Comparison of ENCODE assay signal across 18 cellular contexts in the genomic region with DNA sequence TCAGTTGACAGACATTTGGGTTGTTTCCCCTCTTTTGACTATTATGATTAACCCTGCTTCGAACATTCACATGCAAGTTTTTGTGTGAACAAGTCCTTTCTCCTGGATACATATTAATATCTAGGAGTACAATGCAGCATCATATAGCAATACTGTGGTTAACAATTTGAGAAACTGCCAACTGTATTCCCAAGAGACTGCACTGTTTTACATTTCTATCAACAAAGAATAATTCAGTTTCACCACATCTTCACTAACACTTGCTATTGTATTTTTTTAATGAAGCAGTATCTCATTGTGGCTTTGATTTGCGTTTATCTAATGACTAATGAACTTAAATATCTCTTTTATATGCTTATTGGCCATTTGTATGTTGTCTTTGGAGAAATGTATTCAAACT.
DNase-seq lines count a peak whose midpoint lies in the region; ATAC-seq, FAIRE-seq and TF ChIP-seq lines count a peak whose summit lies in the region.
"Had no signal": no experiment of that assay in that cellular context is flagged by ENCODE, and none has a peak within 500 bp of the region (broad histone marks: within the 10 kb centered on the region; RNA-seq: fewer than 3 reads in every experiment).

No MANE protein-coding gene starts in this region.

- H3K9ac ChIP-seq in astrocyte (ENCODE audit: low read length) = no peak overlapping the region
- H3K9ac ChIP-seq in endothelial cell of umbilical vein (replicated peaks; ENCODE audit: extremely low read depth, insufficient read depth, low read length) = no peak overlapping the region
- H3K9ac ChIP-seq: BLaER1 treated with 17β-estradiol and CSF1 and Interleukin-3, amounts not matched to agents 10 nM and 100 nM; GM23248 had no signal

- no peak overlapping the region for H3K4me3 Mint-ChIP-seq in astrocyte (ENCODE audit: unreplicated experiment)
- H3K4me3 Mint-ChIP-seq: B cell; CD8-positive, alpha-beta T cell had no signal

- no peaks in the 10 kb centered on the region for H3K9me3 Mint-ChIP-seq in astrocyte (ENCODE audit: unreplicated experiment)
- H3K9me3 Mint-ChIP-seq: CD8-positive, alpha-beta T cell had no signal

- H3K9me3 ChIP-seq in astrocyte (ENCODE audit: insufficient read depth, low read depth, low read length) (no peaks in the 10 kb centered on the region), endothelial cell of umbilical vein (replicated peaks; ENCODE audit: control insufficient read depth, insufficient read depth, low read length) (no peaks in the 10 kb centered on the region), psoas muscle (no peaks in the 10 kb centered on the region)
- H3K9me3 ChIP-seq: HAP-1 had no signal

- H3K27ac ChIP-seq in astrocyte (ENCODE audit: low read depth, low read length) (no peak overlapping the region), endothelial cell of umbilical vein (ENCODE audit: insufficient read depth, low read depth, low read length) (no peak overlapping the region), psoas muscle (no peak overlapping the region)
- H3K27ac ChIP-seq: BLaER1 treated with 17β-estradiol and CSF1 and Interleukin-3, amounts not matched to agents 10 nM and 100 nM; GM23248 had no signal

- H2AFZ ChIP-seq in astrocyte (ENCODE audit: low read depth, low read length) (no peak overlapping the region), endothelial cell of umbilical vein (ENCODE audit: low read depth, low read length) (no peak overlapping the region)
- H2AFZ ChIP-seq: GM23248 had no signal

- no peaks in the 10 kb centered on the region for H3K27me3 Mint-ChIP-seq in astrocyte (ENCODE audit: low read depth, unreplicated experiment)
- H3K27me3 Mint-ChIP-seq: B cell had no signal

- H3K4me1 Mint-ChIP-seq in astrocyte (ENCODE audit: low read depth, unreplicated experiment) = no peaks in the 10 kb centered on the region
- H3K4me1 Mint-ChIP-seq: B cell had no signal

- 90 to 94% (median 93%) methylated on average over 2 of the region's 2 CpGs for WGBS in psoas muscle, 3 donors

- dilution Hi-C loops in endothelial cell of umbilical vein (cut with MboI; ENCODE audit: extremely low pct_ligation_motif_present, low sequenced_read_pairs) = no loop called here

- no TSS peak for BruUV-seq in endothelial cell of umbilical vein (replicated peaks; lab: Mats Ljungman, UMichigan)

- TF ChIP-seq POLR2A in endothelial cell of umbilical vein (IDR thresholded peaks at IDR 0.05; ENCODE audit: low read depth, low read length) = no peak

- H3K27ac Mint-ChIP-seq in astrocyte (ENCODE audit: unreplicated experiment) = no peak overlapping the region
- H3K27ac Mint-ChIP-seq: B cell; CD8-positive, alpha-beta T cell had no signal

- H4K20me1 ChIP-seq in astrocyte (ENCODE audit: insufficient read depth, low read length) (no peaks in the 10 kb centered on the region), endothelial cell of umbilical vein (replicated peaks; ENCODE audit: control insufficient read depth, extremely low read depth, insufficient read depth, low read length) (no peaks in the 10 kb centered on the region)
- H4K20me1 ChIP-seq: BLaER1 treated with 17β-estradiol and CSF1 and Interleukin-3, amounts not matched to agents 10 nM and 100 nM had no signal

- H3K27me3 ChIP-seq in astrocyte (ENCODE audit: insufficient read depth, low read length) (no peaks in the 10 kb centered on the region), endothelial cell of umbilical vein (ENCODE audit: control insufficient read depth in 2 of 2, insufficient read depth in 2 of 2, low read length in 2 of 2) (no peaks in the 10 kb centered on the region), psoas muscle (ENCODE audit: insufficient read depth in 3 of 3, low read length in 2 of 3) (no peaks in the 10 kb centered on the region)
- H3K27me3 ChIP-seq: BLaER1 treated with 17β-estradiol and CSF1 and Interleukin-3, amounts not matched to agents 10 nM and 100 nM had no signal

- DNase-seq in EL (peak; percentile 4), astrocyte (ENCODE audit: low read depth) (peak; percentile 19), endothelial cell of umbilical vein (ENCODE audit: low read depth, low spot score) (no peak), foreskin fibroblast (peak; percentile 7 to 35), psoas muscle (no peak), GM20000 (ENCODE audit: low spot score) (no peak)
- DNase-seq: Calu3; CD8-positive, alpha-beta T cell; DMS79 treated with DMSO at 0.1 percent for 48 hours; GM23248; IMR-90 had no signal

- POLR2A ChIA-PET in endothelial cell of umbilical vein (lab: Charles Lee) = no interaction called here

- H3K4me1 ChIP-seq in astrocyte (ENCODE audit: insufficient read depth, low read length) (no peaks in the 10 kb centered on the region), endothelial cell of umbilical vein (ENCODE audit: control insufficient read depth, extremely low read depth, insufficient read depth, low read length) (no peaks in the 10 kb centered on the region), psoas muscle (no peaks in the 10 kb centered on the region)
- H3K4me1 ChIP-seq: HAP-1 had no signal

- CTCF ChIA-PET in endothelial cell of umbilical vein (lab: Charles Lee) = no interaction called here

- H3K79me2 ChIP-seq in astrocyte (ENCODE audit: insufficient read depth, low read length) = no peaks in the 10 kb centered on the region
- no peaks in the 10 kb centered on the region for H3K79me2 ChIP-seq in endothelial cell of umbilical vein (ENCODE audit: control insufficient read depth, insufficient read depth, low read length)

- H3K9me1 ChIP-seq in endothelial cell of umbilical vein (replicated peaks; ENCODE audit: control insufficient read depth, extremely low read depth, insufficient read depth, low read length) = no peaks in the 10 kb centered on the region

- TF ChIP-seq CTCF in astrocyte (IDR thresholded peaks at IDR 0.05; ENCODE audit: insufficient read depth, low read depth, low read length) (no peak), endothelial cell of umbilical vein (IDR thresholded peaks at IDR 0.05; ENCODE audit: extremely low read depth in 1 of 2, insufficient read depth in 1 of 2, low read depth in 1 of 2, low read length in 2 of 2) (no peak), foreskin fibroblast (IDR thresholded peaks at IDR 0.05; ENCODE audit: low read depth, low read length) (no peak), psoas muscle (IDR thresholded peaks at IDR 0.05) (no peak), GM20000 (IDR thresholded peaks at IDR 0.05; ENCODE audit: extremely low read depth, missing control alignments) (no peak)

- ATAC-seq in psoas muscle = no peak
- no peak for ATAC-seq in HG03175 (IDR thresholded peaks at IDR 0.05; ENCODE audit: unreplicated experiment)
- ATAC-seq: CD8-positive, alpha-beta T cell had no signal

- intact Hi-C loops in endothelial cell of umbilical vein (cut with micrococcal nuclease) (no loop called here), psoas muscle (cut with DNase I) (no loop called here)

- no peaks in the 10 kb centered on the region for H3K36me3 Mint-ChIP-seq in astrocyte (ENCODE audit: low read depth, unreplicated experiment)
- H3K36me3 Mint-ChIP-seq: CD8-positive, alpha-beta T cell had no signal

- FAIRE-seq in astrocyte (lab: Jason Lieb, UNC) (no peak), endothelial cell of umbilical vein (lab: Jason Lieb, UNC) (peak; percentile 31)
- FAIRE-seq: GM12891, GM19239, HTR-8/SVneo had no signal

- H3K36me3 ChIP-seq in astrocyte (ENCODE audit: insufficient read depth, low read length) = no peaks in the 10 kb centered on the region
- H3K36me3 ChIP-seq in endothelial cell of umbilical vein (ENCODE audit: control insufficient read depth in 2 of 2, extremely low read depth in 1 of 2, insufficient read depth in 2 of 2, low read length in 2 of 2) = no peaks in the 10 kb centered on the region
- H3K36me3 ChIP-seq in psoas muscle (ENCODE audit: insufficient read depth in 1 of 2, low read depth in 1 of 2) = no peaks in the 10 kb centered on the region
- H3K36me3 ChIP-seq: BLaER1 treated with 17β-estradiol and CSF1 and Interleukin-3, amounts not matched to agents 10 nM and 100 nM; HAP-1 had no signal

- H3K4me2 ChIP-seq in astrocyte (ENCODE audit: low read length) = no peak overlapping the region
- no peak overlapping the region for H3K4me2 ChIP-seq in endothelial cell of umbilical vein (ENCODE audit: insufficient read depth, low read length)
- H3K4me2 ChIP-seq: BLaER1 treated with 17β-estradiol and CSF1 and Interleukin-3, amounts not matched to agents 10 nM and 100 nM had no signal

- no peak overlapping the region for H3K4me3 ChIP-seq in astrocyte (ENCODE audit: insufficient read depth, low read depth, low read length)
- H3K4me3 ChIP-seq in endothelial cell of umbilical vein (replicated peaks in 1 of 3; ENCODE audit: insufficient read depth in 1 of 3, low read depth in 1 of 3, low read length in 3 of 3) = no peak overlapping the region
- H3K4me3 ChIP-seq in foreskin fibroblast (ENCODE audit: low read depth in 1 of 2, low read length in 2 of 2) = no peak overlapping the region
- H3K4me3 ChIP-seq in psoas muscle = no peak overlapping the region
- H3K4me3 ChIP-seq: BLaER1 treated with 17β-estradiol and CSF1 and Interleukin-3, amounts not matched to agents 10 nM and 100 nM; GM23248; HAP-1 had no signal

TF ChIP-seq in endothelial cell of umbilical vein, 7 proteins besides CTCF, POLR2A, EP300 and RAD21:
- no peak for TF ChIP-seq MAX (IDR thresholded peaks at IDR 0.05; ENCODE audit: insufficient read depth, insufficient read length)
- no peak for TF ChIP-seq GATA2 (IDR thresholded peaks at IDR 0.05; ENCODE audit: insufficient read depth, insufficient read length, low read depth, low read length)
- no peak for TF ChIP-seq POLR2AphosphoS5 (IDR thresholded peaks at IDR 0.05; ENCODE audit: insufficient read depth, low read depth, low read length)
- TF ChIP-seq EZH2 (IDR thresholded peaks at IDR 0.05; ENCODE audit: borderline replicate concordance, low read depth, low read length, severe bottlenecking) = no peak
- TF ChIP-seq MYC (IDR thresholded peaks at IDR 0.05; ENCODE audit: low read depth, low read length) = no peak
- no peak for TF ChIP-seq FOS (IDR thresholded peaks at IDR 0.05; ENCODE audit: borderline replicate concordance, insufficient read depth, low read length)
- TF ChIP-seq JUN (IDR thresholded peaks at IDR 0.05; ENCODE audit: borderline replicate concordance, insufficient read depth, insufficient read length, low read depth) = no peak

Comparison
In these comparisons a context has a peak if more than half of its experiments do, and no peak if none do; other contexts are left out.
1. DNase-seq: peak in EL (single experiment), astrocyte (single experiment) and foreskin fibroblast (2 of 2); none in endothelial cell of umbilical vein (single experiment), psoas muscle (0 of 2) and GM20000 (single experiment).